21 cellular contexts compared by ENCODE assay signal in genomic region chr9:7961076-7961475, GRCh38.
DNase-seq lines count a peak whose midpoint lies in the region; ATAC-seq and TF ChIP-seq lines count a peak whose summit lies in the region.
"Had no signal": no experiment of that assay in that cellular context is flagged by ENCODE, and none has a peak within 500 bp of the region (broad histone marks: within the 10 kb centered on the region; RNA-seq: fewer than 3 reads in every experiment).

No MANE protein-coding gene starts in this region.

- H3K27ac Mint-ChIP-seq in WTC11 (peak overlapping the region; percentile 17; the same call in 1 of the 2 replicates), neural crest cell (ENCODE audit: unreplicated experiment) (peak overlapping the region; percentile 60)
- H3K27ac Mint-ChIP-seq: CD4-positive, alpha-beta memory T cell had no signal

- H3K4me1 Mint-ChIP-seq in WTC11 (peaks cover 16% of the 10 kb centered on the region), neural crest cell (peaks cover 48% of the 10 kb centered on the region)
- H3K4me1 Mint-ChIP-seq: CD4-positive, alpha-beta memory T cell had no signal

- POLR2A ChIA-PET in WTC11 (lab: Charles Lee): no interaction called here

- no peaks in the 10 kb centered on the region for H3K9me3 ChIP-seq in HUES48 (ENCODE audit: control insufficient read depth, insufficient read depth, low read length)
- H3K9me3 ChIP-seq in iPS-18a (ENCODE audit: control insufficient read depth, low read depth, low read length): no peaks in the 10 kb centered on the region
- H3K9me3 ChIP-seq: A549, SK-N-SH had no signal

- peak overlapping the region; percentile 34 for H3K27ac ChIP-seq in HUES48 (ENCODE audit: low read depth, low read length)
- H3K27ac ChIP-seq in iPS-18a (ENCODE audit: low read length): peak overlapping the region; percentile 9
- H3K27ac ChIP-seq: A549, KMS-11 had no signal

- H3K4me3 ChIP-seq in HUES48 (ENCODE audit: low read depth, low read length) (no peak overlapping the region), iPS-18a (ENCODE audit: low read length) (no peak overlapping the region)
- H3K4me3 ChIP-seq: A549 had no signal

- H3K9ac ChIP-seq in HUES48 (ENCODE audit: low read depth, low read length) (no peak overlapping the region), iPS-18a (ENCODE audit: low read length) (no peak overlapping the region)
- H3K9ac ChIP-seq: KMS-11, SK-N-SH had no signal

- DNase-seq in WTC11 (ENCODE audit: low spot score) (no peak), neural crest cell (ENCODE audit: low read depth, low spot score) (no peak), superior temporal gyrus (ENCODE audit: extremely low spot score) (no peak), NCI-H774 (lab: John Stamatoyannopoulos, UW) (no peak), NCI-H82 treated with DMSO at 0.1 percent for 48 hours (lab: John Stamatoyannopoulos, UW; ENCODE audit: unreplicated experiment) (no peak)
- DNase-seq: CD4-positive, alpha-beta memory T cell; DMS153; GF-D8; MV-4-11; NCI-H1694 treated with DMSO at 0.1 percent for 48 hours; NCI-H2171; NCI-H446; NCI-H526 treated with DMSO at 0.1 percent for 48 hours; OCI-M1; SHP77; SK-N-SH had no signal

- H3K27me3 Mint-ChIP-seq in WTC11 (ENCODE audit: low read depth) (no peaks in the 10 kb centered on the region), neural crest cell (ENCODE audit: low read depth) (no peaks in the 10 kb centered on the region)

- TF ChIP-seq CTCF in WTC11 (IDR thresholded peaks at IDR 0.05): no peak
- TF ChIP-seq CTCF in neural crest cell (conservative IDR thresholded peaks at IDR 0.05): no peak

- H3K36me3 Mint-ChIP-seq in WTC11: no peaks in the 10 kb centered on the region
- H3K36me3 Mint-ChIP-seq in neural crest cell (ENCODE audit: low read depth): no peaks in the 10 kb centered on the region
- H3K36me3 Mint-ChIP-seq: CD4-positive, alpha-beta memory T cell had no signal

- ATAC-seq in WTC11: peak; percentile 82
- ATAC-seq in HG02981 (IDR thresholded peaks at IDR 0.05; ENCODE audit: unreplicated experiment): no peak
- ATAC-seq: A549 had no signal

- 0 out of 2 replicates have a peak, but pooled peaks cover 7% of the 10 kb centered on the region for H3K4me1 ChIP-seq in HUES48 (ENCODE audit: control insufficient read depth, insufficient read depth, low read length)
- peaks cover 8% of the 10 kb centered on the region for H3K4me1 ChIP-seq in iPS-18a (ENCODE audit: control insufficient read depth, low read depth, low read length)
- H3K4me1 ChIP-seq: A549 had no signal

- no peaks in the 10 kb centered on the region for H3K27me3 ChIP-seq in HUES48 (ENCODE audit: control insufficient read depth, insufficient read depth, low read length)
- no peaks in the 10 kb centered on the region for H3K27me3 ChIP-seq in iPS-18a (ENCODE audit: control insufficient read depth, insufficient read depth, low read length)

- CTCF ChIA-PET in WTC11 (lab: Charles Lee): no interaction called here

- H3K36me3 ChIP-seq in HUES48 (ENCODE audit: control insufficient read depth, insufficient read depth, low read length) (no peaks in the 10 kb centered on the region), iPS-18a (ENCODE audit: control insufficient read depth, low read depth, low read length) (no peaks in the 10 kb centered on the region)

- H3K4me3 Mint-ChIP-seq in WTC11: no peak overlapping the region
- H3K4me3 Mint-ChIP-seq in neural crest cell: no peak overlapping the region
- H3K4me3 Mint-ChIP-seq: CD4-positive, alpha-beta memory T cell had no signal

- H3K9me3 Mint-ChIP-seq in WTC11 (no peaks in the 10 kb centered on the region), neural crest cell (peaks cover 3% of the 10 kb centered on the region)
- H3K9me3 Mint-ChIP-seq: CD4-positive, alpha-beta memory T cell had no signal

TF ChIP-seq in WTC11, 78 proteins besides CTCF, POLR2A, EP300 and RAD21:
- TF ChIP-seq SMAD4 (CRISPR knock-in tag; IDR thresholded peaks at IDR 0.05): no peak
- TF ChIP-seq JUN (CRISPR knock-in tag; IDR thresholded peaks at IDR 0.05): no peak
- TF ChIP-seq EMX1 (CRISPR knock-in tag; IDR thresholded peaks at IDR 0.05): no peak
- TF ChIP-seq ZNF423 (CRISPR knock-in tag; IDR thresholded peaks at IDR 0.05): no peak
- TF ChIP-seq, protein P1, sequence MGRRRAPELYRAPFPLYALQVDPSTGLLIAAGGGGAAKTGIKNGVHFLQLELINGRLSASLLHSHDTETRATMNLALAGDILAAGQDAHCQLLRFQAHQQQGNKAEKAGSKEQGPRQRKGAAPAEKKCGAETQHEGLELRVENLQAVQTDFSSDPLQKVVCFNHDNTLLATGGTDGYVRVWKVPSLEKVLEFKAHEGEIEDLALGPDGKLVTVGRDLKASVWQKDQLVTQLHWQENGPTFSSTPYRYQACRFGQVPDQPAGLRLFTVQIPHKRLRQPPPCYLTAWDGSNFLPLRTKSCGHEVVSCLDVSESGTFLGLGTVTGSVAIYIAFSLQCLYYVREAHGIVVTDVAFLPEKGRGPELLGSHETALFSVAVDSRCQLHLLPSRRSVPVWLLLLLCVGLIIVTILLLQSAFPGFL (CRISPR knock-in tag; IDR thresholded peaks at IDR 0.05; ENCODE audit: borderline replicate concordance): no peak
- no peak for TF ChIP-seq NFE2L1 (CRISPR knock-in tag; IDR thresholded peaks at IDR 0.05)
- TF ChIP-seq TP53 (CRISPR knock-in tag; IDR thresholded peaks at IDR 0.05): no peak
- no peak for TF ChIP-seq NFYB (CRISPR knock-in tag; conservative IDR thresholded peaks at IDR 0.05; ENCODE audit: low read depth)
- TF ChIP-seq ERG (CRISPR knock-in tag; IDR thresholded peaks at IDR 0.05): no peak
- TF ChIP-seq ZBTB43 (CRISPR knock-in tag; IDR thresholded peaks at IDR 0.05): no peak
- TF ChIP-seq ZNF219 (CRISPR knock-in tag; IDR thresholded peaks at IDR 0.05; ENCODE audit: borderline replicate concordance): no peak
- no peak for TF ChIP-seq CDX4 (CRISPR knock-in tag; IDR thresholded peaks at IDR 0.05; ENCODE audit: borderline replicate concordance)
- no peak for TF ChIP-seq TCF7 (CRISPR knock-in tag; IDR thresholded peaks at IDR 0.05; ENCODE audit: low read depth)
- TF ChIP-seq GRHL2 (CRISPR knock-in tag; IDR thresholded peaks at IDR 0.05; ENCODE audit: insufficient replicate concordance, severe bottlenecking): no peak
